8 cellular contexts compared by ENCODE assay signal in the genomic region with DNA sequence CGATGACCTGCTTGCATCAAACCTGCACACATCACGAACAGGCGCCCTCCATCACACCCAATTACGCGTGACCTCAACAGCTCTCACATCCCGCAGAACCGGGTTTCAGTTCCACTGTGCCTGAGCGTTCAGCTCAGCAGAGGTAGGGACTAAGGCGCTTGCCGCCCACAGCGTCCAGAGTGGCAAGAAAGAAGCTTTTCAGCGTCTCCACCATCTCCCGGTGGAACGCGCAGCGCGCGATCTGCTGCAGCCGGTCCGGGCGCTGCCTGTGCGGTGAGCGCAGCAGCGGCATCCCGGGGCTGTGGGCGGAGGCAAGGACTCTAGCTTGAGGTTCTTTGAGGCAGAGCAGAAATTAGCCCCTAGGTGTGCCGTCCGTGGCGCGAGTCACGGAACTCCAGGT. TPM values are rescaled to one million over a fixed set of nuclear protein-coding genes. Genes with fewer than 3 reads are reported as not detected.
DNase-seq lines count a peak whose midpoint lies in the region; ATAC-seq, FAIRE-seq and TF ChIP-seq lines count a peak whose summit lies in the region.

No MANE protein-coding gene starts in this region.

- no peak for FAIRE-seq in GM12891 (lab: Jason Lieb, UNC)

- no peak for DNase-seq in GM12891 (ENCODE audit: insufficient read length, low spot score)
- peak; percentile 13 for DNase-seq in activated T-helper 9 cell treated with anti-CD3 and anti-CD28 coated beads, Interleukin-2, amount 50 U/mL, for 16 hours (ENCODE audit: low read depth)
- peak; percentile 57 for DNase-seq in stimulated activated CD8-positive, alpha-beta memory T cell treated with anti-CD3 and anti-CD28 coated beads, Interleukin-4, amount 100 ng/mL, for 48 hours
- no peak for DNase-seq in HK-2 (ENCODE audit: unreplicated experiment)
- no peak for DNase-seq in PC-9

- CTCF ChIA-PET in PC-9 (lab: Charles Lee): no interaction called here

- no peaks in the 10 kb centered on the region for H3K36me3 ChIP-seq in PC-9 (ENCODE audit: low read depth)

- no peak for TF ChIP-seq CTCF in PC-9 (conservative IDR thresholded peaks at IDR 0.05)

- no TSS peak for BruUV-seq in PC-9 (replicated peaks; lab: Mats Ljungman, UMichigan)

- POLR2A ChIA-PET in PC-9 (lab: Charles Lee; ENCODE audit: unreplicated experiment): no interaction called here

- H3K79me2 ChIP-seq in PC-9 (ENCODE audit: low read depth): no peaks in the 10 kb centered on the region

- no peaks in the 10 kb centered on the region for H4K20me1 ChIP-seq in PC-9 (ENCODE audit: insufficient read depth)

- no peak for TF ChIP-seq POLR2A in GM12891 (IDR thresholded peaks at IDR 0.05; ENCODE audit: low read depth, low read length)

- ATAC-seq in HG03103 (IDR thresholded peaks at IDR 0.05; ENCODE audit: low read depth, unreplicated experiment) (peak; percentile 53), HG03565 (IDR thresholded peaks at IDR 0.05; ENCODE audit: unreplicated experiment) (no peak)

- H3K9me3 ChIP-seq in iPS-18c (ENCODE audit: control insufficient read depth, insufficient read depth, low read length) (no peaks in the 10 kb centered on the region), PC-9 (ENCODE audit: insufficient read depth, low read depth) (no peaks in the 10 kb centered on the region)

- no peak overlapping the region for H3K27ac ChIP-seq in PC-9

- no peaks in the 10 kb centered on the region for H3F3A ChIP-seq in PC-9 (ENCODE audit: insufficient read depth, low read depth)

- no peaks in the 10 kb centered on the region for H3K9me2 ChIP-seq in PC-9 (ENCODE audit: insufficient read depth)

- no peak overlapping the region for H3K4me2 ChIP-seq in PC-9

- intact Hi-C loops in PC-9 (cut with micrococcal nuclease; ENCODE audit: unreplicated experiment): no loop called here

- no peaks in the 10 kb centered on the region for H3K4me1 ChIP-seq in PC-9 (replicated peaks; ENCODE audit: insufficient read depth)

- no peak overlapping the region for H2AFZ ChIP-seq in PC-9

- H3K4me3 ChIP-seq in iPS-18c (ENCODE audit: insufficient read depth, low read depth, low read length): peak overlapping the region; percentile 32
- H3K4me3 ChIP-seq in PC-9: no peak overlapping the region

- no peaks in the 10 kb centered on the region for H3K27me3 ChIP-seq in PC-9 (ENCODE audit: insufficient read depth, low read depth)

TF ChIP-seq in GM12891, 5 proteins besides CTCF, POLR2A, EP300 and RAD21:
- TF ChIP-seq POU2F2 (IDR thresholded peaks at IDR 0.05; ENCODE audit: low read depth, low read length) (no peak), SPI1 (IDR thresholded peaks at IDR 0.05; ENCODE audit: low read depth, low read length) (peak; percentile 58; the same call in 1 of the 2 replicates), TAF1 (IDR thresholded peaks at IDR 0.05; ENCODE audit: low read depth, low read length) (no peak), PAX5 (IDR thresholded peaks at IDR 0.05; ENCODE audit: insufficient read depth, low read length, severe bottlenecking) (no peak), POLR2AphosphoS5 (IDR thresholded peaks at IDR 0.05; ENCODE audit: low read depth, low read length) (no peak)

RNA-seq across cellular contexts. Expression of gene CALCA, which starts 1.5 kb away (rescaled TPM):
- polyA plus RNA-seq in GM12891 (2012; ENCODE audit: low read depth, missing spikeins): not detected
- total RNA-seq in PC-9 (2021): not detected in 2 replicates

Comparison
In these comparisons a context has a peak if more than half of its experiments do, and no peak if none do; other contexts are left out.
1. DNase-seq: peak in activated T-helper 9 cell treated with anti-CD3 and anti-CD28 coated beads, Interleukin-2, amount 50 U/mL, for 16 hours (single experiment) and stimulated activated CD8-positive, alpha-beta memory T cell treated with anti-CD3 and anti-CD28 coated beads, Interleukin-4, amount 100 ng/mL, for 48 hours (single experiment); none in GM12891 (single experiment), HK-2 (single experiment) and PC-9 (0 of 2).